In genomic region chr19:55228403-55229031, GRCh38 we compare ENCODE assay signal across 12 cellular contexts. TPM values are rescaled to one million over a fixed set of nuclear protein-coding genes. Genes with fewer than 3 reads are reported as not detected.
DNase-seq lines count a peak whose midpoint lies in the region; ATAC-seq and TF ChIP-seq lines count a peak whose summit lies in the region.
"Had no signal": no experiment of that assay in that cellular context is flagged by ENCODE, and none has a peak within 500 bp of the region (broad histone marks: within the 10 kb centered on the region; RNA-seq: fewer than 3 reads in every experiment).

TSS of gene TMEM86B (minus strand) at chr19:55228763. CDS start at chr19:55228741, 22 bp downstream.

- intact Hi-C loops in HCT116 (cut with micrococcal nuclease) (no loop called here), left ventricle myocardium inferior (cut with micrococcal nuclease) (no loop called here)

- H2AFZ ChIP-seq in HCT116 (ENCODE audit: low read depth, low read length, poor library complexity, severe bottlenecking) = no peak within 1 kb of the TSS
- H2AFZ ChIP-seq: GM23248 had no signal

- DNase-seq in HCT116 (ENCODE audit: low read depth, low spot score) (no peak), RWPE1 (ENCODE audit: low spot score) (no peak), left ventricle myocardium inferior (no peak), progenitor cell of endocrine pancreas (ENCODE audit: low spot score, unreplicated experiment) (no peak), medulla oblongata (ENCODE audit: extremely low spot score) (no peak)
- DNase-seq: esophagus squamous epithelium; GM23248; hypothalamus; stimulated activated CD4-positive, alpha-beta T cell treated with anti-CD3 and anti-CD28 coated beads, Interleukin-4, amount 100 ng/mL, for 4 hours; T-helper 2 cell had no signal

- no peak for TF ChIP-seq POLR2A in HCT116 (IDR thresholded peaks at IDR 0.05; ENCODE audit: borderline replicate concordance, extremely low read depth, insufficient read depth, insufficient read length)

- no peak for TF ChIP-seq CTCF in HCT116 (IDR thresholded peaks at IDR 0.05 in 2 of 3, conservative IDR thresholded peaks at IDR 0.05 in 1 of 3; ENCODE audit: borderline replicate concordance in 1 of 3, insufficient read depth in 1 of 3, low read depth in 2 of 3, low read length in 2 of 3)
- TF ChIP-seq CTCF in RWPE1 (conservative IDR thresholded peaks at IDR 0.05; ENCODE audit: low read depth) = no peak
- TF ChIP-seq CTCF in left ventricle myocardium inferior (IDR thresholded peaks at IDR 0.05; ENCODE audit: borderline replicate concordance) = no peak
- TF ChIP-seq CTCF in progenitor cell of endocrine pancreas (IDR thresholded peaks at IDR 0.05; ENCODE audit: unreplicated experiment) = no peak

- no peak within 1 kb of the TSS for H3K4me2 ChIP-seq in HCT116 (ENCODE audit: low read length)

- H3K4me3 ChIP-seq in HCT116 (replicated peaks in 1 of 2; ENCODE audit: low read depth in 1 of 2, low read length in 2 of 2) (no peak within 1 kb of the TSS), left ventricle myocardium inferior (no peak within 1 kb of the TSS)
- H3K4me3 ChIP-seq: esophagus squamous epithelium, GM23248 had no signal

- peaks cover 0 to 16% of the 10 kb centered on the region in 2 experiments; a peak in 1 of 4 replicates for H3K36me3 ChIP-seq in HCT116 (ENCODE audit: control insufficient read depth in 1 of 2, insufficient read depth in 2 of 2, low read length in 2 of 2)
- H3K36me3 ChIP-seq in left ventricle myocardium inferior = peaks cover 52% of the 10 kb centered on the region

- H3K4me1 ChIP-seq in HCT116 (ENCODE audit: control insufficient read depth in 1 of 2, insufficient read depth in 2 of 2, low read length in 2 of 2) (no peaks in the 10 kb centered on the region), left ventricle myocardium inferior (peaks cover 24% of the 10 kb centered on the region)
- H3K4me1 ChIP-seq: esophagus squamous epithelium had no signal

- no peak within 1 kb of the TSS for H3K9ac ChIP-seq in HCT116 (ENCODE audit: low read length)
- H3K9ac ChIP-seq: GM23248 had no signal

- H3K4me3 Mint-ChIP-seq in progenitor cell of endocrine pancreas (ENCODE audit: low read depth) = peak within 1 kb of the TSS; percentile 44

- no peaks in the 10 kb centered on the region for H3K9me2 ChIP-seq in HCT116 (ENCODE audit: insufficient read depth)

- no peak within 1 kb of the TSS for H3K27ac ChIP-seq in HCT116 (ENCODE audit: low read depth, low read length)
- H3K27ac ChIP-seq in RWPE1 = peak within 1 kb of the TSS; percentile 32
- peak within 1 kb of the TSS; percentile 67 for H3K27ac ChIP-seq in left ventricle myocardium inferior (replicated peaks)
- H3K27ac ChIP-seq: esophagus squamous epithelium, GM23248 had no signal

- H3K27me3 ChIP-seq in HCT116 (ENCODE audit: insufficient read depth, low read length) (no peaks in the 10 kb centered on the region), left ventricle myocardium inferior (ENCODE audit: low read depth) (no peaks in the 10 kb centered on the region)
- H3K27me3 ChIP-seq: esophagus squamous epithelium had no signal

- H3K9me3 ChIP-seq in HCT116 (ENCODE audit: control insufficient read depth in 1 of 2, insufficient read depth in 1 of 2, low read depth in 1 of 2, low read length in 2 of 2) (no peaks in the 10 kb centered on the region), left ventricle myocardium inferior (replicated peaks) (no peaks in the 10 kb centered on the region)
- H3K9me3 ChIP-seq: esophagus squamous epithelium had no signal

- H3K9me3 Mint-ChIP-seq in progenitor cell of endocrine pancreas (ENCODE audit: low read depth) = no peaks in the 10 kb centered on the region

- RAD21 ChIA-PET in HCT116 (lab: Charles Lee; ENCODE audit: low non-redundant PET in 1 of 2, low total read pairs in 2 of 2, uncharacterized antibody in 2 of 2, unreplicated experiment in 2 of 2) = no interaction called here

- H3K27ac Mint-ChIP-seq in progenitor cell of endocrine pancreas = peak within 1 kb of the TSS; percentile 82

- H4K20me1 ChIP-seq in HCT116 (ENCODE audit: insufficient read depth) = no peaks in the 10 kb centered on the region

- TF ChIP-seq RAD21 in HCT116 (IDR thresholded peaks at IDR 0.05; ENCODE audit: low read depth) = no peak

- CTCF ChIA-PET in HCT116 (lab: Charles Lee) (no interaction called here), RWPE1 (lab: Yijun Ruan, JAX) (interaction anchor here (0.6 to 1.2 kb wide), 3 partner anchors 15 to 239 kb away, joined by 4 read pairs; no protein-coding TSS in a partner anchor)

- peaks cover 14% of the 10 kb centered on the region for H3K4me1 Mint-ChIP-seq in progenitor cell of endocrine pancreas (ENCODE audit: low read depth)

- BruUV-seq in HCT116 (replicated peaks; lab: Mats Ljungman, UMichigan) = no TSS peak

- POLR2A ChIA-PET in HCT116 (lab: Charles Lee) (no interaction called here), RWPE1 (lab: Yijun Ruan, JAX; ENCODE audit: low non-redundant PET) (no interaction called here)

- no peaks in the 10 kb centered on the region for H3K27me3 Mint-ChIP-seq in progenitor cell of endocrine pancreas

- peaks cover 4% of the 10 kb centered on the region for H3K36me3 Mint-ChIP-seq in progenitor cell of endocrine pancreas (ENCODE audit: insufficient read depth)

- no peaks in the 10 kb centered on the region; the same call in 1 of the 2 replicates for H3K79me2 ChIP-seq in HCT116 (ENCODE audit: insufficient read depth, low read length)

- ATAC-seq in HCT116 (no peak), GM19463 (IDR thresholded peaks at IDR 0.05; ENCODE audit: unreplicated experiment) (no peak), HG03457 (IDR thresholded peaks at IDR 0.05; ENCODE audit: unreplicated experiment) (no peak)

TF ChIP-seq in HCT116, 20 proteins besides CTCF, POLR2A, EP300 and RAD21:
- TF ChIP-seq YY1 (IDR thresholded peaks at IDR 0.05; ENCODE audit: extremely low read depth, insufficient replicate concordance, low read depth, low read length) (no peak), SP1 (IDR thresholded peaks at IDR 0.05; ENCODE audit: low read depth) (no peak), POLR2AphosphoS5 (IDR thresholded peaks at IDR 0.05; ENCODE audit: low read depth, low read length) (no peak)
TF ChIP-seq in HCT116: peak in this region for 0.

RNA-seq across cellular contexts. Expression of gene TMEM86B, which starts in this region (rescaled TPM):
- total RNA-seq in HCT116 (2021; ENCODE audit: unreplicated experiment) (10.6 TPM), left ventricle myocardium inferior (2.1 TPM), progenitor cell of endocrine pancreas (10.0 and 12.0 TPM in 2 replicates)
- polyA plus RNA-seq in HCT116 (2012) = 6.4 and 7.6 TPM in 2 replicates
